In genomic region chr22:33555814-33556522, GRCh38 we compare ENCODE assay signal across 24 cellular contexts.
A peak's percentile ranks its signal among the peaks of the same experiment; 100 is the strongest.
DNase-seq lines count a peak whose midpoint lies in the region; ATAC-seq, FAIRE-seq and TF ChIP-seq lines count a peak whose summit lies in the region.
"Had no signal": no experiment of that assay in that cellular context is flagged by ENCODE, and none has a peak within 500 bp of the region (broad histone marks: within the 10 kb centered on the region; RNA-seq: fewer than 3 reads in every experiment).

No MANE protein-coding gene starts in this region.

- no peak overlapping the region for H3K4me3 ChIP-seq in kidney epithelial cell (ENCODE audit: low read depth, low read length)
- H3K4me3 ChIP-seq: GM23248, PC-9 had no signal

- H3K36me3 Mint-ChIP-seq in naive B cell, result peaks cover 15 to 33% of the 10 kb centered on the region in 2 donors
- H3K36me3 Mint-ChIP-seq in activated T-helper 1 cell treated with anti-CD3 and anti-CD28 coated beads, Interleukin-12 subunit alpha, Interleukin-12 subunit beta, Interleukin-2, Interleukin-4 antibody, amounts not matched to agents 30 ng/mL and 10 ng/mL and 1 ng/mL, durations not matched to agents 14 hours and 24 hours and 36 hours (ENCODE audit: low read depth), result no peaks in the 10 kb centered on the region
- H3K36me3 Mint-ChIP-seq: CD14-positive monocyte; CD8-positive, alpha-beta memory T cell had no signal

- no peak for TF ChIP-seq CTCF in kidney epithelial cell (IDR thresholded peaks at IDR 0.05; ENCODE audit: insufficient read depth, low read length, poor library complexity, severe bottlenecking)

- H3K4me1 Mint-ChIP-seq in naive B cell, result peaks cover 35 to 37% (median 36%) of the 10 kb centered on the region in 3 donors
- no peaks in the 10 kb centered on the region for H3K4me1 Mint-ChIP-seq in activated T-helper 1 cell treated with anti-CD3 and anti-CD28 coated beads, Interleukin-12 subunit alpha, Interleukin-12 subunit beta, Interleukin-2, Interleukin-4 antibody, amounts not matched to agents 30 ng/mL and 10 ng/mL and 1 ng/mL, durations not matched to agents 14 hours and 24 hours and 36 hours (ENCODE audit: low read depth)
- H3K4me1 Mint-ChIP-seq: CD14-positive monocyte; CD8-positive, alpha-beta memory T cell had no signal

- intact Hi-C loops in activated T-helper 1 cell treated with anti-CD3 and anti-CD28 coated beads, Interleukin-12 subunit alpha, Interleukin-12 subunit beta, Interleukin-2, Interleukin-4 antibody, amounts not matched to agents 30 ng/mL and 10 ng/mL and 1 ng/mL, durations not matched to agents 14 hours and 24 hours and 36 hours (cut with micrococcal nuclease), result no loop called here

- H3K9me3 Mint-ChIP-seq in naive B cell, result no peaks in the 10 kb centered on the region
- H3K9me3 Mint-ChIP-seq in activated T-helper 1 cell treated with anti-CD3 and anti-CD28 coated beads, Interleukin-12 subunit alpha, Interleukin-12 subunit beta, Interleukin-2, Interleukin-4 antibody, amounts not matched to agents 30 ng/mL and 10 ng/mL and 1 ng/mL, durations not matched to agents 14 hours and 24 hours and 36 hours, result peaks cover 23% of the 10 kb centered on the region

- H3K27me3 Mint-ChIP-seq in naive B cell, result no peaks in the 10 kb centered on the region
- H3K27me3 Mint-ChIP-seq in activated T-helper 1 cell treated with anti-CD3 and anti-CD28 coated beads, Interleukin-12 subunit alpha, Interleukin-12 subunit beta, Interleukin-2, Interleukin-4 antibody, amounts not matched to agents 30 ng/mL and 10 ng/mL and 1 ng/mL, durations not matched to agents 14 hours and 24 hours and 36 hours (ENCODE audit: insufficient read depth), result no peaks in the 10 kb centered on the region
- H3K27me3 Mint-ChIP-seq: CD8-positive, alpha-beta memory T cell had no signal

- peak; percentile 24 for DNase-seq in ACHN
- peak; percentile 76 for DNase-seq in RCC 7860 (ENCODE audit: low spot score)
- DNase-seq in kidney epithelial cell (ENCODE audit: low read depth), result peak; percentile 63
- DNase-seq in naive B cell, result no peak
- DNase-seq in activated CD4-positive, alpha-beta T cell treated with anti-CD3 and anti-CD28 coated beads for 4 hours, result no peak
- no peak for DNase-seq in activated T-helper 1 cell treated with anti-CD3 and anti-CD28 coated beads, Interleukin-12 subunit alpha, Interleukin-12 subunit beta, Interleukin-2, Interleukin-4 antibody, amounts not matched to agents 30 ng/mL and 10 ng/mL and 1 ng/mL, durations not matched to agents 14 hours and 24 hours and 36 hours (ENCODE audit: low spot score)
- no peak for DNase-seq in DMS79 treated with DMSO at 0.1 percent for 48 hours (lab: John Stamatoyannopoulos, UW)
- DNase-seq in cerebellum (ENCODE audit: low spot score), result no peak
- DNase-seq: BE2C; Calu3; CD8-positive, alpha-beta memory T cell; DMS153; GM23248; H7; IMR-90; MM.1S; NCI-H2029; NCI-H446; NCI-H524 treated with DMSO at 0.1 percent for 48 hours; NCI-H82; PC-9; SHP77 treated with DMSO at 0.1 percent for 48 hours had no signal

- no peaks in the 10 kb centered on the region for H3K36me3 ChIP-seq in kidney epithelial cell (ENCODE audit: control insufficient read depth, insufficient read depth, low read length)
- H3K36me3 ChIP-seq: BE2C had no signal

- H3K27ac Mint-ChIP-seq in naive B cell, result peak overlapping the region in 5 of 6 donors; percentile 3 to 76 (median 58)
- no peak overlapping the region for H3K27ac Mint-ChIP-seq in activated T-helper 1 cell treated with anti-CD3 and anti-CD28 coated beads, Interleukin-12 subunit alpha, Interleukin-12 subunit beta, Interleukin-2, Interleukin-4 antibody, amounts not matched to agents 30 ng/mL and 10 ng/mL and 1 ng/mL, durations not matched to agents 14 hours and 24 hours and 36 hours
- H3K27ac Mint-ChIP-seq: CD14-positive monocyte had no signal

- FAIRE-seq in RCC 7860 (lab: Jason Lieb, UNC), result peak; percentile 97
- FAIRE-seq: GM18507 had no signal

- H3K27me3 ChIP-seq in kidney epithelial cell (ENCODE audit: control insufficient read depth, insufficient read depth, low read length), result no peaks in the 10 kb centered on the region
- H3K27me3 ChIP-seq: BE2C had no signal

- no peak for ATAC-seq in naive B cell (ENCODE audit: low read depth in 2 of 2)

- in situ Hi-C loops in ACHN (cut with HindIII; ENCODE audit: low pct_ligation_motif_present, low pct_unique_long_range_greater_than_20kb, low sequenced_read_pairs), result no loop called here

- no peak overlapping the region for H3K4me3 Mint-ChIP-seq in naive B cell
- H3K4me3 Mint-ChIP-seq in activated T-helper 1 cell treated with anti-CD3 and anti-CD28 coated beads, Interleukin-12 subunit alpha, Interleukin-12 subunit beta, Interleukin-2, Interleukin-4 antibody, amounts not matched to agents 30 ng/mL and 10 ng/mL and 1 ng/mL, durations not matched to agents 14 hours and 24 hours and 36 hours, result no peak overlapping the region
- H3K4me3 Mint-ChIP-seq: CD14-positive monocyte; CD8-positive, alpha-beta memory T cell had no signal

Comparison
In these comparisons a context has a peak if more than half of its experiments do, and no peak if none do; other contexts are left out.
1. DNase-seq: peak in ACHN (single experiment), RCC 7860 (single experiment) and kidney epithelial cell (single experiment); none in naive B cell (single experiment), activated CD4-positive, alpha-beta T cell treated with anti-CD3 and anti-CD28 coated beads for 4 hours (0 of 2), activated T-helper 1 cell treated with anti-CD3 and anti-CD28 coated beads, Interleukin-12 subunit alpha, Interleukin-12 subunit beta, Interleukin-2, Interleukin-4 antibody, amounts not matched to agents 30 ng/mL and 10 ng/mL and 1 ng/mL, durations not matched to agents 14 hours and 24 hours and 36 hours (single experiment), DMS79 treated with DMSO at 0.1 percent for 48 hours (single experiment) and cerebellum (single experiment).